ENCODE assay signal across 1 cellular context in the genomic region with DNA sequence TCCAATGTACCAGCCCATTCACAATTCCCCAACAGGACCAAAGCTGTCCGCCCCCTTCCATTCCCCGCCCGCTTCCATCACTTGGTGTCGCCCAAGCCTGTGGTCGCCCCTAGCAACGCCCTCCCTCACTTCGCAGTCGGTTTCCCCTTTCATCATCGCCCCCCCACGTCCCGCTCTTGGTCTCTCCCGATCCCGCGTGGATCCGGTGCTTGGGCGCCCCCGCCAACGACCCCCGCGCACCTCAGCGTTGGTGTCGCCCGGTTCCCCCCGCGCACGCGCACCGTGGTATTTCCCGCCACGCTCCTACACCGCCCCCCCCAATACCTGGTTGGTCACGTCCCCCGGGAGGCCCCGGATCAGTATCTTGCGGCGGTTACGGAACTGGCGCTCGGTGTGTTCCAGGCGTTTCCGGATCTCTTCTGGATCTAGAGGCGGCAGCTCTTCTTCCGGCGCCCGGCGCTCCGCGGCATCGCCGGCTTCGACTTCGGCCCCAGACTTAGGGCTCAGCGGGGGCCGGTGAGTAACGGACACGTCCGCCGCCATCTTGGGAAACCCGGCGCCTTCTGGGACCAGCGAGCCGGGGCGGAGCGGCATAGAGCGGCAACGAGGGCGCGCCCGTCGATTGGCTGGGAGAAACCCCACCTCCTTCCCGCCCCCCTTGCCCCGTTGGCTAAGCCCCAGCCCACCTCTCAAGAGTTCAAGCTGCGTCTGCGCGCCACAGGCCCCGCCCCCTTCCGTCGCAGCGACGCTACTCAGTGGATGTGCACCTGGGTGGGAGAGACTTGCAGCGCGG.
TF ChIP-seq lines count a peak whose summit lies in the region.

A gene with protein sequence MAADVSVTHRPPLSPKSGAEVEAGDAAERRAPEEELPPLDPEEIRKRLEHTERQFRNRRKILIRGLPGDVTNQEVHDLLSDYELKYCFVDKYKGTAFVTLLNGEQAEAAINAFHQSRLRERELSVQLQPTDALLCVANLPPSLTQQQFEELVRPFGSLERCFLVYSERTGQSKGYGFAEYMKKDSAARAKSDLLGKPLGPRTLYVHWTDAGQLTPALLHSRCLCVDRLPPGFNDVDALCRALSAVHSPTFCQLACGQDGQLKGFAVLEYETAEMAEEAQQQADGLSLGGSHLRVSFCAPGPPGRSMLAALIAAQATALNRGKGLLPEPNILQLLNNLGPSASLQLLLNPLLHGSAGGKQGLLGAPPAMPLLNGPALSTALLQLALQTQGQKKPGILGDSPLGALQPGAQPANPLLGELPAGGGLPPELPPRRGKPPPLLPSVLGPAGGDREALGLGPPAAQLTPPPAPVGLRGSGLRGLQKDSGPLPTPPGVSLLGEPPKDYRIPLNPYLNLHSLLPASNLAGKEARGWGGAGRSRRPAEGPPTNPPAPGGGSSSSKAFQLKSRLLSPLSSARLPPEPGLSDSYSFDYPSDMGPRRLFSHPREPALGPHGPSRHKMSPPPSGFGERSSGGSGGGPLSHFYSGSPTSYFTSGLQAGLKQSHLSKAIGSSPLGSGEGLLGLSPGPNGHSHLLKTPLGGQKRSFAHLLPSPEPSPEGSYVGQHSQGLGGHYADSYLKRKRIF (minus strand): TSS at position 565 of the 793 bp plus-strand sequence. CDS start 22 bp downstream, at position 543.

TF ChIP-seq in GM12878, 131 proteins besides CTCF, POLR2A, EP300 and RAD21 (continued from another document and continues in another):
- no peak for TF ChIP-seq SIX5 (IDR thresholded peaks at IDR 0.05; ENCODE audit: low read depth, low read length, severe bottlenecking)
- TF ChIP-seq CHD1 (IDR thresholded peaks at IDR 0.05; ENCODE audit: low read depth, low read length), result peak; percentile 97
- TF ChIP-seq NR2C1 (IDR thresholded peaks at IDR 0.05), result no peak
- no peak for TF ChIP-seq YBX1 (IDR thresholded peaks at IDR 0.05)
- TF ChIP-seq, protein P1, sequence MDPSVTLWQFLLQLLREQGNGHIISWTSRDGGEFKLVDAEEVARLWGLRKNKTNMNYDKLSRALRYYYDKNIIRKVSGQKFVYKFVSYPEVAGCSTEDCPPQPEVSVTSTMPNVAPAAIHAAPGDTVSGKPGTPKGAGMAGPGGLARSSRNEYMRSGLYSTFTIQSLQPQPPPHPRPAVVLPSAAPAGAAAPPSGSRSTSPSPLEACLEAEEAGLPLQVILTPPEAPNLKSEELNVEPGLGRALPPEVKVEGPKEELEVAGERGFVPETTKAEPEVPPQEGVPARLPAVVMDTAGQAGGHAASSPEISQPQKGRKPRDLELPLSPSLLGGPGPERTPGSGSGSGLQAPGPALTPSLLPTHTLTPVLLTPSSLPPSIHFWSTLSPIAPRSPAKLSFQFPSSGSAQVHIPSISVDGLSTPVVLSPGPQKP (IDR thresholded peaks at IDR 0.05; ENCODE audit: low read depth, low read length), result peak; percentile 19; the same call in 1 of the 2 replicates
- TF ChIP-seq, protein P2, sequence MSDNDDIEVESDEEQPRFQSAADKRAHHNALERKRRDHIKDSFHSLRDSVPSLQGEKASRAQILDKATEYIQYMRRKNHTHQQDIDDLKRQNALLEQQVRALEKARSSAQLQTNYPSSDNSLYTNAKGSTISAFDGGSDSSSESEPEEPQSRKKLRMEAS (IDR thresholded peaks at IDR 0.05; ENCODE audit: low read depth, low read length), result peak; percentile 62; the same call in 1 of the 2 replicates
- TF ChIP-seq, protein P3, sequence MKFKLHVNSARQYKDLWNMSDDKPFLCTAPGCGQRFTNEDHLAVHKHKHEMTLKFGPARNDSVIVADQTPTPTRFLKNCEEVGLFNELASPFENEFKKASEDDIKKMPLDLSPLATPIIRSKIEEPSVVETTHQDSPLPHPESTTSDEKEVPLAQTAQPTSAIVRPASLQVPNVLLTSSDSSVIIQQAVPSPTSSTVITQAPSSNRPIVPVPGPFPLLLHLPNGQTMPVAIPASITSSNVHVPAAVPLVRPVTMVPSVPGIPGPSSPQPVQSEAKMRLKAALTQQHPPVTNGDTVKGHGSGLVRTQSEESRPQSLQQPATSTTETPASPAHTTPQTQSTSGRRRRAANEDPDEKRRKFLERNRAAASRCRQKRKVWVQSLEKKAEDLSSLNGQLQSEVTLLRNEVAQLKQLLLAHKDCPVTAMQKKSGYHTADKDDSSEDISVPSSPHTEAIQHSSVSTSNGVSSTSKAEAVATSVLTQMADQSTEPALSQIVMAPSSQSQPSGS (IDR thresholded peaks at IDR 0.05; ENCODE audit: low read length), result no peak
- peak; percentile 77 for TF ChIP-seq BACH1 (IDR thresholded peaks at IDR 0.05; ENCODE audit: borderline replicate concordance)
- no peak; the same call in none of the 2 replicates for TF ChIP-seq HCFC1 (IDR thresholded peaks at IDR 0.05; ENCODE audit: low read length)
- TF ChIP-seq, protein P4, sequence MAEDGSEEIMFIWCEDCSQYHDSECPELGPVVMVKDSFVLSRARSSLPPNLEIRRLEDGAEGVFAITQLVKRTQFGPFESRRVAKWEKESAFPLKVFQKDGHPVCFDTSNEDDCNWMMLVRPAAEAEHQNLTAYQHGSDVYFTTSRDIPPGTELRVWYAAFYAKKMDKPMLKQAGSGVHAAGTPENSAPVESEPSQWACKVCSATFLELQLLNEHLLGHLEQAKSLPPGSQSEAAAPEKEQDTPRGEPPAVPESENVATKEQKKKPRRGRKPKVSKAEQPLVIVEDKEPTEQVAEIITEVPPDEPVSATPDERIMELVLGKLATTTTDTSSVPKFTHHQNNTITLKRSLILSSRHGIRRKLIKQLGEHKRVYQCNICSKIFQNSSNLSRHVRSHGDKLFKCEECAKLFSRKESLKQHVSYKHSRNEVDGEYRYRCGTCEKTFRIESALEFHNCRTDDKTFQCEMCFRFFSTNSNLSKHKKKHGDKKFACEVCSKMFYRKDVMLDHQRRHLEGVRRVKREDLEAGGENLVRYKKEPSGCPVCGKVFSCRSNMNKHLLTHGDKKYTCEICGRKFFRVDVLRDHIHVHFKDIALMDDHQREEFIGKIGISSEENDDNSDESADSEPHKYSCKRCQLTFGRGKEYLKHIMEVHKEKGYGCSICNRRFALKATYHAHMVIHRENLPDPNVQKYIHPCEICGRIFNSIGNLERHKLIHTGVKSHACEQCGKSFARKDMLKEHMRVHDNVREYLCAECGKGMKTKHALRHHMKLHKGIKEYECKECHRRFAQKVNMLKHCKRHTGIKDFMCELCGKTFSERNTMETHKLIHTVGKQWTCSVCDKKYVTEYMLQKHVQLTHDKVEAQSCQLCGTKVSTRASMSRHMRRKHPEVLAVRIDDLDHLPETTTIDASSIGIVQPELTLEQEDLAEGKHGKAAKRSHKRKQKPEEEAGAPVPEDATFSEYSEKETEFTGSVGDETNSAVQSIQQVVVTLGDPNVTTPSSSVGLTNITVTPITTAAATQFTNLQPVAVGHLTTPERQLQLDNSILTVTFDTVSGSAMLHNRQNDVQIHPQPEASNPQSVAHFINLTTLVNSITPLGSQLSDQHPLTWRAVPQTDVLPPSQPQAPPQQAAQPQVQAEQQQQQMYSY (CRISPR knock-in tag; IDR thresholded peaks at IDR 0.05), result no peak
- TF ChIP-seq CEBPB (IDR thresholded peaks at IDR 0.05; ENCODE audit: borderline replicate concordance in 1 of 2, low read depth in 2 of 2, low read length in 2 of 2), result no peak
- no peak for TF ChIP-seq HDAC2 (IDR thresholded peaks at IDR 0.05)
- TF ChIP-seq, protein P5, sequence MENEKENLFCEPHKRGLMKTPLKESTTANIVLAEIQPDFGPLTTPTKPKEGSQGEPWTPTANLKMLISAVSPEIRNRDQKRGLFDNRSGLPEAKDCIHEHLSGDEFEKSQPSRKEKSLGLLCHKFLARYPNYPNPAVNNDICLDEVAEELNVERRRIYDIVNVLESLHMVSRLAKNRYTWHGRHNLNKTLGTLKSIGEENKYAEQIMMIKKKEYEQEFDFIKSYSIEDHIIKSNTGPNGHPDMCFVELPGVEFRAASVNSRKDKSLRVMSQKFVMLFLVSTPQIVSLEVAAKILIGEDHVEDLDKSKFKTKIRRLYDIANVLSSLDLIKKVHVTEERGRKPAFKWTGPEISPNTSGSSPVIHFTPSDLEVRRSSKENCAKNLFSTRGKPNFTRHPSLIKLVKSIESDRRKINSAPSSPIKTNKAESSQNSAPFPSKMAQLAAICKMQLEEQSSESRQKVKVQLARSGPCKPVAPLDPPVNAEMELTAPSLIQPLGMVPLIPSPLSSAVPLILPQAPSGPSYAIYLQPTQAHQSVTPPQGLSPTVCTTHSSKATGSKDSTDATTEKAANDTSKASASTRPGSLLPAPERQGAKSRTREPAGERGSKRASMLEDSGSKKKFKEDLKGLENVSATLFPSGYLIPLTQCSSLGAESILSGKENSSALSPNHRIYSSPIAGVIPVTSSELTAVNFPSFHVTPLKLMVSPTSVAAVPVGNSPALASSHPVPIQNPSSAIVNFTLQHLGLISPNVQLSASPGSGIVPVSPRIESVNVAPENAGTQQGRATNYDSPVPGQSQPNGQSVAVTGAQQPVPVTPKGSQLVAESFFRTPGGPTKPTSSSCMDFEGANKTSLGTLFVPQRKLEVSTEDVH (IDR thresholded peaks at IDR 0.05; ENCODE audit: low read depth, partially characterized antibody), result peak; percentile 90
- peak; percentile 46 for TF ChIP-seq MXI1 (IDR thresholded peaks at IDR 0.05; ENCODE audit: low read depth, low read length)
- peak; percentile 72 for TF ChIP-seq DPF2 (IDR thresholded peaks at IDR 0.05)
- peak; percentile 39; the same call in 1 of the 2 replicates for TF ChIP-seq NR2F1 (conservative IDR thresholded peaks at IDR 0.05)
- TF ChIP-seq, protein P6, sequence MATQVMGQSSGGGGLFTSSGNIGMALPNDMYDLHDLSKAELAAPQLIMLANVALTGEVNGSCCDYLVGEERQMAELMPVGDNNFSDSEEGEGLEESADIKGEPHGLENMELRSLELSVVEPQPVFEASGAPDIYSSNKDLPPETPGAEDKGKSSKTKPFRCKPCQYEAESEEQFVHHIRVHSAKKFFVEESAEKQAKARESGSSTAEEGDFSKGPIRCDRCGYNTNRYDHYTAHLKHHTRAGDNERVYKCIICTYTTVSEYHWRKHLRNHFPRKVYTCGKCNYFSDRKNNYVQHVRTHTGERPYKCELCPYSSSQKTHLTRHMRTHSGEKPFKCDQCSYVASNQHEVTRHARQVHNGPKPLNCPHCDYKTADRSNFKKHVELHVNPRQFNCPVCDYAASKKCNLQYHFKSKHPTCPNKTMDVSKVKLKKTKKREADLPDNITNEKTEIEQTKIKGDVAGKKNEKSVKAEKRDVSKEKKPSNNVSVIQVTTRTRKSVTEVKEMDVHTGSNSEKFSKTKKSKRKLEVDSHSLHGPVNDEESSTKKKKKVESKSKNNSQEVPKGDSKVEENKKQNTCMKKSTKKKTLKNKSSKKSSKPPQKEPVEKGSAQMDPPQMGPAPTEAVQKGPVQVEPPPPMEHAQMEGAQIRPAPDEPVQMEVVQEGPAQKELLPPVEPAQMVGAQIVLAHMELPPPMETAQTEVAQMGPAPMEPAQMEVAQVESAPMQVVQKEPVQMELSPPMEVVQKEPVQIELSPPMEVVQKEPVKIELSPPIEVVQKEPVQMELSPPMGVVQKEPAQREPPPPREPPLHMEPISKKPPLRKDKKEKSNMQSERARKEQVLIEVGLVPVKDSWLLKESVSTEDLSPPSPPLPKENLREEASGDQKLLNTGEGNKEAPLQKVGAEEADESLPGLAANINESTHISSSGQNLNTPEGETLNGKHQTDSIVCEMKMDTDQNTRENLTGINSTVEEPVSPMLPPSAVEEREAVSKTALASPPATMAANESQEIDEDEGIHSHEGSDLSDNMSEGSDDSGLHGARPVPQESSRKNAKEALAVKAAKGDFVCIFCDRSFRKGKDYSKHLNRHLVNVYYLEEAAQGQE (IDR thresholded peaks at IDR 0.05; ENCODE audit: low read depth, low read length), result no peak
- peak; percentile 82; the same call in 1 of the 2 replicates for TF ChIP-seq ASH2L (IDR thresholded peaks at IDR 0.05; ENCODE audit: borderline replicate concordance, low read depth)
- TF ChIP-seq TARDBP (IDR thresholded peaks at IDR 0.05; ENCODE audit: borderline replicate concordance), result no peak
- TF ChIP-seq, protein P7, sequence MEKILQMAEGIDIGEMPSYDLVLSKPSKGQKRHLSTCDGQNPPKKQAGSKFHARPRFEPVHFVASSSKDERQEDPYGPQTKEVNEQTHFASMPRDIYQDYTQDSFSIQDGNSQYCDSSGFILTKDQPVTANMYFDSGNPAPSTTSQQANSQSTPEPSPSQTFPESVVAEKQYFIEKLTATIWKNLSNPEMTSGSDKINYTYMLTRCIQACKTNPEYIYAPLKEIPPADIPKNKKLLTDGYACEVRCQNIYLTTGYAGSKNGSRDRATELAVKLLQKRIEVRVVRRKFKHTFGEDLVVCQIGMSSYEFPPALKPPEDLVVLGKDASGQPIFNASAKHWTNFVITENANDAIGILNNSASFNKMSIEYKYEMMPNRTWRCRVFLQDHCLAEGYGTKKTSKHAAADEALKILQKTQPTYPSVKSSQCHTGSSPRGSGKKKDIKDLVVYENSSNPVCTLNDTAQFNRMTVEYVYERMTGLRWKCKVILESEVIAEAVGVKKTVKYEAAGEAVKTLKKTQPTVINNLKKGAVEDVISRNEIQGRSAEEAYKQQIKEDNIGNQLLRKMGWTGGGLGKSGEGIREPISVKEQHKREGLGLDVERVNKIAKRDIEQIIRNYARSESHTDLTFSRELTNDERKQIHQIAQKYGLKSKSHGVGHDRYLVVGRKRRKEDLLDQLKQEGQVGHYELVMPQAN (conservative IDR thresholded peaks at IDR 0.05), result peak; percentile 89
- no peak for TF ChIP-seq RCOR1 (conservative IDR thresholded peaks at IDR 0.05; ENCODE audit: low read depth, low read length)
- 0 out of 4 replicates have a peak, but pooled peaks of 1 of the 2 experiments have one; percentile 6 for TF ChIP-seq SRF (IDR thresholded peaks at IDR 0.05; ENCODE audit: low read depth in 2 of 2, low read length in 2 of 2)
- TF ChIP-seq WRNIP1 (IDR thresholded peaks at IDR 0.05; ENCODE audit: borderline replicate concordance, low read depth, low read length), result no peak
- TF ChIP-seq BCL11A (IDR thresholded peaks at IDR 0.05; ENCODE audit: low read depth, low read length), result no peak
- no peak for TF ChIP-seq TBL1XR1 (IDR thresholded peaks at IDR 0.05; ENCODE audit: low read depth, low read length)
- TF ChIP-seq, protein P8, sequence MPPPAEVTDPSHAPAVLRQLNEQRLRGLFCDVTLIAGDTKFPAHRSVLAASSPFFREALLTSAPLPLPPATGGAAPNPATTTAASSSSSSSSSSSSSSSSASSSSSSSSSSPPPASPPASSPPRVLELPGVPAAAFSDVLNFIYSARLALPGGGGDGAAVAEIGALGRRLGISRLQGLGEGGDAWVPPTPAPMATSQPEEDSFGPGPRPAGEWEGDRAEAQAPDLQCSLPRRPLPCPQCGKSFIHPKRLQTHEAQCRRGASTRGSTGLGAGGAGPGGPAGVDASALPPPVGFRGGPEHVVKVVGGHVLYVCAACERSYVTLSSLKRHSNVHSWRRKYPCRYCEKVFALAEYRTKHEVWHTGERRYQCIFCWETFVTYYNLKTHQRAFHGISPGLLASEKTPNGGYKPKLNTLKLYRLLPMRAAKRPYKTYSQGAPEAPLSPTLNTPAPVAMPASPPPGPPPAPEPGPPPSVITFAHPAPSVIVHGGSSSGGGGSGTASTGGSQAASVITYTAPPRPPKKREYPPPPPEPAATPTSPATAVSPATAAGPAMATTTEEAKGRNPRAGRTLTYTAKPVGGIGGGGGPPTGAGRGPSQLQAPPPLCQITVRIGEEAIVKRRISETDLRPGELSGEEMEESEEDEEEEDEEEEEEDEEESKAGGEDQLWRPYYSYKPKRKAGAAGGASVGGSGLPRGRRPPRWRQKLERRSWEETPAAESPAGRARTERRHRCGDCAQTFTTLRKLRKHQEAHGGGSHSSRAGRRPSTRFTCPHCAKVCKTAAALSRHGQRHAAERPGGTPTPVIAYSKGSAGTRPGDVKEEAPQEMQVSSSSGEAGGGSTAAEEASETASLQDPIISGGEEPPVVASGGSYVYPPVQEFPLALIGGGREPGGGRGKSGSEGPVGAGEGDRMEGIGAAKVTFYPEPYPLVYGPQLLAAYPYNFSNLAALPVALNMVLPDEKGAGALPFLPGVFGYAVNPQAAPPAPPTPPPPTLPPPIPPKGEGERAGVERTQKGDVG (CRISPR knock-in tag; IDR thresholded peaks at IDR 0.05), result no peak
- TF ChIP-seq MTA2 (IDR thresholded peaks at IDR 0.05; ENCODE audit: low read depth), result no peak
- no peak for TF ChIP-seq SMAD1 (IDR thresholded peaks at IDR 0.05; ENCODE audit: low read depth, partially characterized antibody)
- peak; percentile 71; the same call in 2 of the 3 replicates for TF ChIP-seq POU2F2 (IDR thresholded peaks at IDR 0.05; ENCODE audit: borderline replicate concordance, low read depth, low read length)
- TF ChIP-seq LARP7 (IDR thresholded peaks at IDR 0.05), result peak; percentile 42; the same call in 1 of the 2 replicates
